8 cellular contexts compared by ENCODE assay signal in genomic region chr14:50047274-50047676, GRCh38.
DNase-seq lines count a peak whose midpoint lies in the region; ATAC-seq and TF ChIP-seq lines count a peak whose summit lies in the region.

No MANE protein-coding gene starts in this region.

- ATAC-seq in GM19351 (IDR thresholded peaks at IDR 0.05; ENCODE audit: unreplicated experiment) (peak; percentile 70), HG03442 (IDR thresholded peaks at IDR 0.05; ENCODE audit: unreplicated experiment) (peak; percentile 70)

- no peaks in the 10 kb centered on the region for H3K36me3 Mint-ChIP-seq in chondrocyte (ENCODE audit: low read depth)

- peaks cover 23% of the 10 kb centered on the region for H3K4me1 Mint-ChIP-seq in chondrocyte (ENCODE audit: low read depth)

- H3K4me3 ChIP-seq in skin epidermis = no peak overlapping the region

- H3K27ac Mint-ChIP-seq in chondrocyte (ENCODE audit: unreplicated experiment) = no peak overlapping the region

- H3K4me3 Mint-ChIP-seq in chondrocyte (ENCODE audit: unreplicated experiment) = no peak overlapping the region

- peaks cover 6% of the 10 kb centered on the region for H3K9me3 Mint-ChIP-seq in chondrocyte (ENCODE audit: low read depth)

- peak; percentile 70 for DNase-seq in CD1c-positive myeloid dendritic cell (ENCODE audit: extremely low spot score)
- peak; percentile 4 for DNase-seq in chondrocyte (ENCODE audit: low spot score)
- no peak for DNase-seq in activated CD8-positive, alpha-beta memory T cell treated with anti-CD3 and anti-CD28 coated beads, Interleukin-2, amount 50 U/mL, for 4 hours
- DNase-seq in dedifferentiated amniotic fluid mesenchymal stem cell (ENCODE audit: extremely low spot score) = no peak
- DNase-seq in superior temporal gyrus (ENCODE audit: extremely low spot score) = no peak

- no peak for TF ChIP-seq CTCF in chondrocyte (IDR thresholded peaks at IDR 0.05)

- no peaks in the 10 kb centered on the region for H3K27me3 Mint-ChIP-seq in chondrocyte (ENCODE audit: low read depth)

- peak overlapping the region in 18 of 21 experiments; percentile 1 to 80 (median 42) for H3K27ac ChIP-seq in skin epidermis

Comparison
In these comparisons a context has a peak if more than half of its experiments do, and no peak if none do; other contexts are left out.
1. DNase-seq: peak in CD1c-positive myeloid dendritic cell (single experiment) and chondrocyte (single experiment); none in activated CD8-positive, alpha-beta memory T cell treated with anti-CD3 and anti-CD28 coated beads, Interleukin-2, amount 50 U/mL, for 4 hours (single experiment), dedifferentiated amniotic fluid mesenchymal stem cell (single experiment) and superior temporal gyrus (single experiment).